8 cellular contexts compared by ENCODE assay signal in genomic region chr9:101791938-101792337, GRCh38. TPM values are rescaled to one million over a fixed set of nuclear protein-coding genes. Genes with fewer than 3 reads are reported as not detected.
A peak's percentile ranks its signal among the peaks of the same experiment; 100 is the strongest.
DNase-seq lines count a peak whose midpoint lies in the region; ATAC-seq and TF ChIP-seq lines count a peak whose summit lies in the region.

No MANE protein-coding gene starts in this region.

- H3K27me3 ChIP-seq in NT2/D1 (ENCODE audit: insufficient read depth, insufficient read length), result no peaks in the 10 kb centered on the region

- no peak overlapping the region for H3K9ac ChIP-seq in NT2/D1 (ENCODE audit: insufficient read length, low read depth)

- no peaks in the 10 kb centered on the region for H3K36me3 ChIP-seq in NT2/D1 (ENCODE audit: insufficient read depth, insufficient read length, low read length)

- no peak overlapping the region for H3K4me3 ChIP-seq in NT2/D1 (ENCODE audit: insufficient read length, low read depth)
- H3K4me3 ChIP-seq in epithelial cell of esophagus (ENCODE audit: low read length), result no peak overlapping the region

- no peak overlapping the region for H3K27ac Mint-ChIP-seq in activated T-helper 1 cell treated with anti-CD3 and anti-CD28 coated beads, Interleukin-12 subunit alpha, Interleukin-12 subunit beta, Interleukin-2, Interleukin-4 antibody, amounts not matched to agents 30 ng/mL and 10 ng/mL and 1 ng/mL, durations not matched to agents 14 hours and 24 hours and 36 hours

- H3K9me3 Mint-ChIP-seq in activated T-helper 1 cell treated with anti-CD3 and anti-CD28 coated beads, Interleukin-12 subunit alpha, Interleukin-12 subunit beta, Interleukin-2, Interleukin-4 antibody, amounts not matched to agents 30 ng/mL and 10 ng/mL and 1 ng/mL, durations not matched to agents 14 hours and 24 hours and 36 hours, result no peaks in the 10 kb centered on the region

- no peaks in the 10 kb centered on the region for H3K4me1 Mint-ChIP-seq in activated T-helper 1 cell treated with anti-CD3 and anti-CD28 coated beads, Interleukin-12 subunit alpha, Interleukin-12 subunit beta, Interleukin-2, Interleukin-4 antibody, amounts not matched to agents 30 ng/mL and 10 ng/mL and 1 ng/mL, durations not matched to agents 14 hours and 24 hours and 36 hours (ENCODE audit: low read depth)

- no peaks in the 10 kb centered on the region for H3K9me3 ChIP-seq in NT2/D1 (ENCODE audit: insufficient read depth, low read length)

- H3K36me3 Mint-ChIP-seq in activated T-helper 1 cell treated with anti-CD3 and anti-CD28 coated beads, Interleukin-12 subunit alpha, Interleukin-12 subunit beta, Interleukin-2, Interleukin-4 antibody, amounts not matched to agents 30 ng/mL and 10 ng/mL and 1 ng/mL, durations not matched to agents 14 hours and 24 hours and 36 hours (ENCODE audit: low read depth), result no peaks in the 10 kb centered on the region

- ATAC-seq in HG03442 (IDR thresholded peaks at IDR 0.05; ENCODE audit: unreplicated experiment) (peak; percentile 48), GM18907 (IDR thresholded peaks at IDR 0.05; ENCODE audit: unreplicated experiment) (no peak)

- DNase-seq in NCI-H1417 (lab: John Stamatoyannopoulos, UW) (peak; percentile 15 to 86 (median 62)), NCI-H1417 treated with DMSO at 0.1 percent for 48 hours (lab: John Stamatoyannopoulos, UW) (no peak), NT2/D1 (ENCODE audit: low read depth, low spot score) (peak; percentile 79), epithelial cell of esophagus (ENCODE audit: low read depth) (peak; percentile 24), smooth muscle cell of the brain vasculature (ENCODE audit: low read depth, low spot score) (peak; percentile 2)
- no peak for DNase-seq in activated T-helper 1 cell treated with anti-CD3 and anti-CD28 coated beads, Interleukin-12 subunit alpha, Interleukin-12 subunit beta, Interleukin-2, Interleukin-4 antibody, amounts not matched to agents 30 ng/mL and 10 ng/mL and 1 ng/mL, durations not matched to agents 14 hours and 24 hours and 36 hours (ENCODE audit: low spot score)

- peaks cover 2% of the 10 kb centered on the region for H3K27me3 Mint-ChIP-seq in activated T-helper 1 cell treated with anti-CD3 and anti-CD28 coated beads, Interleukin-12 subunit alpha, Interleukin-12 subunit beta, Interleukin-2, Interleukin-4 antibody, amounts not matched to agents 30 ng/mL and 10 ng/mL and 1 ng/mL, durations not matched to agents 14 hours and 24 hours and 36 hours (ENCODE audit: insufficient read depth)

- peak; percentile 15 for TF ChIP-seq CTCF in epithelial cell of esophagus (IDR thresholded peaks at IDR 0.05; ENCODE audit: insufficient read depth, low read depth, low read length, missing control alignments)

- intact Hi-C loops in activated T-helper 1 cell treated with anti-CD3 and anti-CD28 coated beads, Interleukin-12 subunit alpha, Interleukin-12 subunit beta, Interleukin-2, Interleukin-4 antibody, amounts not matched to agents 30 ng/mL and 10 ng/mL and 1 ng/mL, durations not matched to agents 14 hours and 24 hours and 36 hours (cut with micrococcal nuclease), result no loop called here

- no peak overlapping the region for H3K4me3 Mint-ChIP-seq in activated T-helper 1 cell treated with anti-CD3 and anti-CD28 coated beads, Interleukin-12 subunit alpha, Interleukin-12 subunit beta, Interleukin-2, Interleukin-4 antibody, amounts not matched to agents 30 ng/mL and 10 ng/mL and 1 ng/mL, durations not matched to agents 14 hours and 24 hours and 36 hours

- H3K4me1 ChIP-seq in NT2/D1 (ENCODE audit: insufficient read depth, insufficient read length), result no peaks in the 10 kb centered on the region

RNA-seq across cellular contexts. Expression of gene GRIN3A, which starts 53.5 kb away (rescaled TPM):
- not detected in 2 replicates for total RNA-seq in activated T-helper 1 cell treated with anti-CD3 and anti-CD28 coated beads, Interleukin-12 subunit alpha, Interleukin-12 subunit beta, Interleukin-2, Interleukin-4 antibody, amounts not matched to agents 30 ng/mL and 10 ng/mL and 1 ng/mL, durations not matched to agents 14 hours and 24 hours and 36 hours

Comparison
In these comparisons a context has a peak if more than half of its experiments do, and no peak if none do; other contexts are left out.
1. DNase-seq: peak in NCI-H1417 (3 of 3), NT2/D1 (single experiment), epithelial cell of esophagus (single experiment) and smooth muscle cell of the brain vasculature (single experiment); none in NCI-H1417 treated with DMSO at 0.1 percent for 48 hours (single experiment) and activated T-helper 1 cell treated with anti-CD3 and anti-CD28 coated beads, Interleukin-12 subunit alpha, Interleukin-12 subunit beta, Interleukin-2, Interleukin-4 antibody, amounts not matched to agents 30 ng/mL and 10 ng/mL and 1 ng/mL, durations not matched to agents 14 hours and 24 hours and 36 hours (single experiment).